In genomic region chr7:76293407-76293901, GRCh38 we compare ENCODE assay signal across 14 cellular contexts. TPM values are rescaled to one million over a fixed set of nuclear protein-coding genes. Genes with fewer than 3 reads are reported as not detected.
DNase-seq lines count a peak whose midpoint lies in the region; ATAC-seq, FAIRE-seq and TF ChIP-seq lines count a peak whose summit lies in the region.
"Had no signal": no experiment of that assay in that cellular context is flagged by ENCODE, and none has a peak within 500 bp of the region (broad histone marks: within the 10 kb centered on the region; RNA-seq: fewer than 3 reads in every experiment).

No MANE protein-coding gene starts in this region.

- no peak for TF ChIP-seq POLR2A in adrenal gland (IDR thresholded peaks at IDR 0.05)

- H3K9me3 ChIP-seq in adrenal gland (replicated peaks in 1 of 3) (no peaks in the 10 kb centered on the region), keratinocyte (ENCODE audit: control insufficient read depth, low read depth, low read length) (no peaks in the 10 kb centered on the region), skeletal muscle tissue (ENCODE audit: control insufficient read depth in 3 of 3, low read length in 3 of 3) (no peaks in the 10 kb centered on the region), HAP-1 (no peaks in the 10 kb centered on the region)

- H3K27ac ChIP-seq in C4-2B (peak overlapping the region; percentile 83), adrenal gland (peak overlapping the region; percentile 85 to 100 (median 96)), keratinocyte (ENCODE audit: control insufficient read depth, insufficient read depth, low read length) (peak overlapping the region; percentile 95), skeletal muscle tissue (ENCODE audit: low read depth, low read length) (peak overlapping the region; percentile 97)

- H3K27me3 ChIP-seq in adrenal gland (no peaks in the 10 kb centered on the region), keratinocyte (ENCODE audit: control insufficient read depth, extremely low read depth, insufficient read depth, low read length) (no peaks in the 10 kb centered on the region), skeletal muscle tissue (ENCODE audit: control insufficient read depth in 3 of 3, insufficient read depth in 3 of 3, low read length in 3 of 3) (no peaks in the 10 kb centered on the region), HAP-1 (ENCODE audit: low read depth) (no peaks in the 10 kb centered on the region)

- WGBS in adrenal gland, 4 donors: 74 to 84% (median 78%) methylated on average over 8 of the region's 8 CpGs

- no peak for ATAC-seq in GM18498 (IDR thresholded peaks at IDR 0.05; ENCODE audit: unreplicated experiment)
- ATAC-seq: activated CD4-positive, alpha-beta T cell treated with anti-CD3 and anti-CD28 coated beads for 36 hours; GM12878 had no signal

- FAIRE-seq in keratinocyte (lab: Jason Lieb, UNC): no peak
- FAIRE-seq: GM12878, islet of Langerhans, small intestine had no signal

- no peaks in the 10 kb centered on the region for H3K9me1 ChIP-seq in keratinocyte (ENCODE audit: control insufficient read depth, extremely low read depth, insufficient read depth, low read length)

- no peak for TF ChIP-seq CTCF in C4-2B (conservative IDR thresholded peaks at IDR 0.05)
- no peak for TF ChIP-seq CTCF in adrenal gland (IDR thresholded peaks at IDR 0.05)
- no peak for TF ChIP-seq CTCF in keratinocyte (optimal IDR thresholded peaks at IDR 0.05 in 1 of 3, IDR thresholded peaks at IDR 0.05 in 1 of 3, conservative IDR thresholded peaks at IDR 0.05 in 1 of 3; ENCODE audit: extremely low read depth in 1 of 3, insufficient read depth in 2 of 3, low read length in 3 of 3)

- intact Hi-C loops in adrenal gland (cut with DNase I): no loop called here

- H3K9ac ChIP-seq in keratinocyte (ENCODE audit: control insufficient read depth, extremely low read depth, insufficient read depth, low read length): no peak overlapping the region
- H3K9ac ChIP-seq in skeletal muscle tissue (ENCODE audit: low read depth in 1 of 3, low read length in 3 of 3): peak overlapping the region in 1 of 3 donors; percentile 91

- H3K4me1 ChIP-seq in adrenal gland (replicated peaks in 1 of 2) (peaks cover 28 to 56% of the 10 kb centered on the region in 2 donors), keratinocyte (ENCODE audit: control insufficient read depth, extremely low read depth, insufficient read depth, low read length) (peaks cover 49% of the 10 kb centered on the region), skeletal muscle tissue (ENCODE audit: control insufficient read depth in 3 of 3, insufficient read depth in 3 of 3, low read length in 3 of 3) (peaks cover 36 to 56% (median 44%) of the 10 kb centered on the region in 3 donors), HAP-1 (peaks cover 27% of the 10 kb centered on the region)

- H3K79me2 ChIP-seq in keratinocyte (ENCODE audit: control insufficient read depth, insufficient read depth, low read length): no peaks in the 10 kb centered on the region

- H3K4me2 ChIP-seq in keratinocyte (ENCODE audit: control insufficient read depth, extremely low read depth, insufficient read depth, low read depth, low read length): no peak overlapping the region

- H4K20me1 ChIP-seq in keratinocyte (ENCODE audit: control insufficient read depth, extremely low read depth, insufficient read depth, low read length): no peaks in the 10 kb centered on the region

- peak overlapping the region; percentile 26 for H2AFZ ChIP-seq in keratinocyte (ENCODE audit: control insufficient read depth, low read length)

- DNase-seq in adrenal gland (no peak), keratinocyte (ENCODE audit: low read depth, low spot score) (no peak), HAP-1 (ENCODE audit: low spot score in 2 of 2) (no peak), NCI-H2171 treated with DMSO at 0.1 percent for 48 hours (lab: John Stamatoyannopoulos, UW) (no peak)
- DNase-seq in activated naive CD4-positive, alpha-beta T cell (lab: John Stamatoyannopoulos, UW): no peak
- DNase-seq: activated CD4-positive, alpha-beta T cell treated with anti-CD3 and anti-CD28 coated beads for 36 hours; activated naive CD4-positive, alpha-beta T cell treated with Interleukin-2 at 50 U/mL for 16 hours; CD8-positive, alpha-beta memory T cell had no signal

- H3K36me3 ChIP-seq in adrenal gland (replicated peaks in 1 of 2) (no peaks in the 10 kb centered on the region), keratinocyte (ENCODE audit: control insufficient read depth in 2 of 2, extremely low read depth in 1 of 2, insufficient read depth in 2 of 2, low read length in 2 of 2) (no peaks in the 10 kb centered on the region), skeletal muscle tissue (ENCODE audit: control insufficient read depth in 3 of 3, insufficient read depth in 3 of 3, low read length in 3 of 3) (no peaks in the 10 kb centered on the region), HAP-1 (replicated peaks) (no peaks in the 10 kb centered on the region)

- H3K4me3 ChIP-seq in adrenal gland: no peak overlapping the region
- H3K4me3 ChIP-seq in keratinocyte (ENCODE audit: control insufficient read depth in 2 of 3, extremely low read depth in 1 of 3, insufficient read depth in 2 of 3, low read depth in 1 of 3, low read length in 3 of 3): no peak overlapping the region
- peak overlapping the region in 1 of 3 donors; percentile 39 for H3K4me3 ChIP-seq in skeletal muscle tissue (ENCODE audit: low read length in 3 of 3)
- H3K4me3 ChIP-seq in HAP-1: no peak overlapping the region
- H3K4me3 ChIP-seq: GM12878 had no signal

- in situ Hi-C loops in HAP-1 (cut with MboI; ENCODE audit: low sequenced_read_pairs): no loop called here

- dilution Hi-C loops in keratinocyte (cut with MboI; ENCODE audit: extremely low pct_ligation_motif_present, low sequenced_read_pairs): no loop called here

RNA-seq across cellular contexts. Expression of gene HSPB1, which starts 9.0 kb away (rescaled TPM):
- total RNA-seq in adrenal gland (1,000 to 10,000 TPM in 1 of 8 donors, 100 to 1,000 TPM in 7; 184 to 1,192 (median 768) TPM), skeletal muscle tissue (80.4 TPM)
- polyA plus RNA-seq in adrenal gland (1,000 to 10,000 TPM in 2 of 3 donors, 10 to 100 TPM in 1; 83.3 to 2,276 (median 1,235) TPM), keratinocyte (460 to 1,644 TPM (median 478 TPM) in 3 replicates)
- 1,835 TPM for polyA plus RNA-seq in keratinocyte (2011; ENCODE audit: low read depth)
- 1,014 and 2,934 TPM in 2 replicates for polyA plus RNA-seq in keratinocyte (2011; cell fraction: cytosol; rRNA removed)
- polyA plus RNA-seq in keratinocyte (2011; cell fraction: nucleus; rRNA removed): 815 and 1,237 TPM in 2 replicates
- polyA plus RNA-seq in keratinocyte (2012; ENCODE audit: low replicate concordance): 1,130 and 7,717 TPM in 2 replicates
- 147 to 577 TPM (median 569 TPM) in 3 replicates for polyA minus RNA-seq in keratinocyte
- polyA minus RNA-seq in keratinocyte (2011; cell fraction: cytosol; rRNA and poly(A)+ RNA removed): 2,222 TPM
- 585 and 748 TPM in 2 replicates for polyA minus RNA-seq in keratinocyte (2011; cell fraction: nucleus; rRNA and poly(A)+ RNA removed)
